In genomic region chr3:186569779-186570095, GRCh38 we compare ENCODE assay signal across 8 cellular contexts. TPM values are rescaled to one million over a fixed set of nuclear protein-coding genes. Genes with fewer than 3 reads are reported as not detected.
DNase-seq lines count a peak whose midpoint lies in the region; ATAC-seq and TF ChIP-seq lines count a peak whose summit lies in the region.

No MANE protein-coding gene starts in this region.

- peak overlapping the region; percentile 76 for H3K9ac ChIP-seq in OCI-LY1 (ENCODE audit: low read length)
- H3K9ac ChIP-seq in endodermal cell (ENCODE audit: extremely low read depth, low read length, poor library complexity, severe bottlenecking) = peak overlapping the region; percentile 86

- H3K4me3 Mint-ChIP-seq in CD4-positive, alpha-beta memory T cell = peak overlapping the region; percentile 89 to 100 (median 94)
- peak overlapping the region; percentile 89 for H3K4me3 Mint-ChIP-seq in endodermal cell

- TF ChIP-seq CTCF in OCI-LY1 (IDR thresholded peaks at IDR 0.05; ENCODE audit: low read length) = no peak
- TF ChIP-seq CTCF in endodermal cell (conservative IDR thresholded peaks at IDR 0.05) = no peak
- no peak for TF ChIP-seq CTCF in neutrophil (IDR thresholded peaks at IDR 0.05)

- H4K20me1 ChIP-seq in OCI-LY1 (ENCODE audit: insufficient read depth, low read length) = no peaks in the 10 kb centered on the region

- peaks cover 37% of the 10 kb centered on the region for H3K4me1 ChIP-seq in CD4-positive, alpha-beta memory T cell (ENCODE audit: insufficient read depth, low read length)
- peaks cover 46% of the 10 kb centered on the region for H3K4me1 ChIP-seq in OCI-LY1 (ENCODE audit: insufficient read depth, low read length, severe bottlenecking)
- H3K4me1 ChIP-seq in endodermal cell (ENCODE audit: control insufficient read depth, insufficient read depth, low read length) = no peaks in the 10 kb centered on the region
- peaks cover 36% of the 10 kb centered on the region in 2 experiments for H3K4me1 ChIP-seq in neutrophil (ENCODE audit: control insufficient read depth in 1 of 2, insufficient read depth in 1 of 2, low read depth in 1 of 2, low read length in 1 of 2)

- no peaks in the 10 kb centered on the region for H3K27me3 ChIP-seq in CD4-positive, alpha-beta memory T cell (ENCODE audit: insufficient read depth, low read length)
- H3K27me3 ChIP-seq in OCI-LY1 (ENCODE audit: insufficient read depth, low read length) (no peaks in the 10 kb centered on the region), endodermal cell (ENCODE audit: control insufficient read depth, insufficient read depth, low read length, poor library complexity, severe bottlenecking) (no peaks in the 10 kb centered on the region), neutrophil (no peaks in the 10 kb centered on the region)

- peaks cover 13 to 38% of the 10 kb centered on the region in 2 donors for H3K36me3 Mint-ChIP-seq in CD4-positive, alpha-beta memory T cell
- peaks cover 19% of the 10 kb centered on the region for H3K36me3 Mint-ChIP-seq in endodermal cell (ENCODE audit: low read depth)

- intact Hi-C loops in CD4-positive, alpha-beta memory T cell (cut with micrococcal nuclease) = loop anchor here (1.0 to 10.0 kb wide), 5 partner anchors 21 to 983 kb away; partner anchors contain the start of genes EIF4A2, RFC4, RPL39L and SENP2

- H3K27ac Mint-ChIP-seq in CD4-positive, alpha-beta memory T cell = peak overlapping the region; percentile 95 to 99 (median 98)
- peak overlapping the region; percentile 97 for H3K27ac Mint-ChIP-seq in endodermal cell

- no peaks in the 10 kb centered on the region for H3F3A ChIP-seq in OCI-LY1 (ENCODE audit: insufficient read depth, low read length)

- ATAC-seq in GM19324 (IDR thresholded peaks at IDR 0.05; ENCODE audit: low FRiP score, unreplicated experiment) (no peak), GM21786 (IDR thresholded peaks at IDR 0.05; ENCODE audit: unreplicated experiment) (no peak), HG03342 (IDR thresholded peaks at IDR 0.05; ENCODE audit: unreplicated experiment) (no peak), GM21576 (IDR thresholded peaks at IDR 0.05; ENCODE audit: unreplicated experiment) (no peak)

- peak overlapping the region; percentile 74 for H3K4me2 ChIP-seq in OCI-LY1 (ENCODE audit: low read length)

- peaks cover 0 to 2% (median 0%) of the 10 kb centered on the region in 8 donors for H3K9me3 Mint-ChIP-seq in CD4-positive, alpha-beta memory T cell
- no peaks in the 10 kb centered on the region for H3K9me3 Mint-ChIP-seq in endodermal cell

- POLR2A ChIA-PET in CD4-positive, alpha-beta memory T cell (lab: Charles Lee; ENCODE audit: partially characterized antibody) = interaction anchor here (0.7 to 8.5 kb wide), 16 partner anchors 9 to 984 kb away, joined by 3 to 100 read pairs (median 5); partner anchors contain the start of genes EIF4A2, RPL39L, SENP2 and TRA2B

- H3K79me2 ChIP-seq in OCI-LY1 (ENCODE audit: insufficient read depth, low read length) = peaks cover 27% of the 10 kb centered on the region

- peak overlapping the region; percentile 85 for H3K27ac ChIP-seq in CD4-positive, alpha-beta memory T cell (ENCODE audit: low read depth, low read length)
- H3K27ac ChIP-seq in OCI-LY1 (ENCODE audit: low read depth, low read length, poor library complexity, severe bottlenecking) (peak overlapping the region; percentile 24), endodermal cell (ENCODE audit: low read depth, low read length) (peak overlapping the region; percentile 75), neutrophil (peak overlapping the region; percentile 93)

- H3K4me1 Mint-ChIP-seq in CD4-positive, alpha-beta memory T cell = peaks cover 30 to 71% (median 47%) of the 10 kb centered on the region in 4 donors
- H3K4me1 Mint-ChIP-seq in endodermal cell = peaks cover 16% of the 10 kb centered on the region

- 15 to 21% methylated on average over 7 of the region's 7 CpGs for WGBS in endodermal cell (ENCODE audit: insufficient coverage in 1 of 2, insufficient read length in 1 of 2), 2 experiments

- peaks cover 5% of the 10 kb centered on the region for H3K36me3 ChIP-seq in CD4-positive, alpha-beta memory T cell (ENCODE audit: insufficient read depth, low read length)
- H3K36me3 ChIP-seq in OCI-LY1 (ENCODE audit: insufficient read depth, low read length) (peaks cover 30% of the 10 kb centered on the region), endodermal cell (ENCODE audit: control insufficient read depth, insufficient read depth, low read length) (peaks cover 31% of the 10 kb centered on the region), neutrophil (peaks cover 11% of the 10 kb centered on the region)

- H2AFZ ChIP-seq in OCI-LY1 (ENCODE audit: low read length) = no peak overlapping the region

- no peaks in the 10 kb centered on the region for H3K9me3 ChIP-seq in CD4-positive, alpha-beta memory T cell (ENCODE audit: control insufficient read depth in 1 of 2, low read length in 2 of 2)
- H3K9me3 ChIP-seq in OCI-LY1 (ENCODE audit: low read length) = no peaks in the 10 kb centered on the region
- no peaks in the 10 kb centered on the region for H3K9me3 ChIP-seq in endodermal cell (ENCODE audit: control insufficient read depth, low read length)
- no peaks in the 10 kb centered on the region for H3K9me3 ChIP-seq in neutrophil

- H3K4me3 ChIP-seq in CD4-positive, alpha-beta memory T cell (ENCODE audit: low read length in 2 of 2) = peak overlapping the region; percentile 71 to 93
- H3K4me3 ChIP-seq in OCI-LY1 (ENCODE audit: low read depth, low read length, poor library complexity, severe bottlenecking) (peak overlapping the region; percentile 71), endodermal cell (ENCODE audit: low read length) (peak overlapping the region; percentile 99), neutrophil (ENCODE audit: low read depth in 1 of 2, low read length in 1 of 2) (peak overlapping the region; percentile 83 to 94)

- CTCF ChIA-PET in CD4-positive, alpha-beta memory T cell (lab: Charles Lee; ENCODE audit: partially characterized antibody) = interaction anchor here (1.0 to 5.2 kb wide), 8 partner anchors 15 to 632 kb away, joined by 3 to 56 read pairs (median 4); partner anchors contain the start of genes EIF4A2 and TRA2B

- DNase-seq in CD4-positive, alpha-beta memory T cell = no peak
- no peak for DNase-seq in endodermal cell

- H3K27me3 Mint-ChIP-seq in CD4-positive, alpha-beta memory T cell = no peaks in the 10 kb centered on the region
- no peaks in the 10 kb centered on the region for H3K27me3 Mint-ChIP-seq in endodermal cell (ENCODE audit: insufficient read depth)

- no peaks in the 10 kb centered on the region for H3K9me2 ChIP-seq in OCI-LY1 (ENCODE audit: low read depth, low read length)

RNA-seq across cellular contexts. Expression of gene DNAJB11, which starts 0.8 kb away (rescaled TPM):
- 10 to 100 TPM; 34.0 to 38.6 TPM for total RNA-seq in CD4-positive, alpha-beta memory T cell
- 10 to 100 TPM; 37.6 to 40.0 TPM for polyA plus RNA-seq in CD4-positive, alpha-beta memory T cell
- 10 to 100 TPM; 59.8 to 81.5 TPM for total RNA-seq in endodermal cell
- polyA plus RNA-seq in endodermal cell (2013, experiment 1 of 2) = 76.4 TPM
- 68.8 TPM for polyA plus RNA-seq in endodermal cell (2013, experiment 2 of 2)

RNA-seq across cellular contexts. Expression of gene TBCCD1, which starts 2.6 kb away (rescaled TPM):
- total RNA-seq in CD4-positive, alpha-beta memory T cell = 10 to 100 TPM; 20.4 to 21.0 TPM
- polyA plus RNA-seq in CD4-positive, alpha-beta memory T cell = 10 to 100 TPM; 20.1 to 28.6 TPM
- total RNA-seq in endodermal cell = 10 to 100 TPM; 11.9 to 14.0 TPM
- polyA plus RNA-seq in endodermal cell (2013, experiment 1 of 2) = 18.8 TPM
- 20.2 TPM for polyA plus RNA-seq in endodermal cell (2013, experiment 2 of 2)

RNA-seq across cellular contexts. Expression of gene CRYGS, which starts 25.6 kb away (rescaled TPM):
- total RNA-seq in CD4-positive, alpha-beta memory T cell = 10 to 100 TPM; 12.1 to 12.6 TPM
- 1 to 10 TPM in 1 of 2 donors, not detected in 1; 1.2 TPM for polyA plus RNA-seq in CD4-positive, alpha-beta memory T cell
- 1 to 10 TPM; 2.0 to 2.4 TPM for total RNA-seq in endodermal cell
- polyA plus RNA-seq in endodermal cell (2013, experiment 1 of 2) = 2.9 TPM
- 2.7 TPM for polyA plus RNA-seq in endodermal cell (2013, experiment 2 of 2)

RNA-seq across cellular contexts. Expression of gene AHSG, which starts 43.1 kb away (rescaled TPM):
- total RNA-seq in CD4-positive, alpha-beta memory T cell = not detected
- polyA plus RNA-seq in CD4-positive, alpha-beta memory T cell = not detected
- total RNA-seq in endodermal cell = not detected
- polyA plus RNA-seq in endodermal cell (2013, experiment 1 of 2) = 0.25 TPM
- polyA plus RNA-seq in endodermal cell (2013, experiment 2 of 2) = 0.33 TPM

Comparison
In these comparisons a context has a peak if more than half of its experiments do, and no peak if none do; other contexts are left out.
1. H3K27ac ChIP-seq: peak in every context shown above with its lines; median percentile 93 in neutrophil; 85 in CD4-positive, alpha-beta memory T cell; 75 in endodermal cell; 24 in OCI-LY1.